20 cellular contexts compared by ENCODE assay signal in genomic region chr7:131600578-131600977, GRCh38. TPM values are rescaled to one million over a fixed set of nuclear protein-coding genes. Genes with fewer than 3 reads are reported as not detected.
DNase-seq lines count a peak whose midpoint lies in the region; ATAC-seq and TF ChIP-seq lines count a peak whose summit lies in the region.
"Had no signal": no experiment of that assay in that cellular context is flagged by ENCODE, and none has a peak within 500 bp of the region (broad histone marks: within the 10 kb centered on the region; RNA-seq: fewer than 3 reads in every experiment).

No MANE protein-coding gene starts in this region.

- no peak overlapping the region; a peak in 1 of 4 replicates for H4K8ac ChIP-seq in IMR-90 (ENCODE audit: low read depth in 2 of 2, low read length in 2 of 2)

- no peak overlapping the region for H4K91ac ChIP-seq in IMR-90 (ENCODE audit: insufficient read depth, low read depth, low read length)

- CTCF ChIA-PET in IMR-90 (lab: Yijun Ruan, JAX) = no interaction called here

- no peak overlapping the region for H3K4me3 ChIP-seq in IMR-90 (ENCODE audit: insufficient read depth, low read depth, low read length)
- H3K4me3 ChIP-seq in gastroesophageal sphincter = no peak overlapping the region
- H3K4me3 ChIP-seq in breast epithelium = no peak overlapping the region
- no peak overlapping the region for H3K4me3 ChIP-seq in hepatocyte
- H3K4me3 ChIP-seq: BLaER1, tibial artery had no signal

- H3K27ac ChIP-seq in IMR-90 (ENCODE audit: insufficient read depth, low read length) = no peak overlapping the region
- peak overlapping the region; percentile 48 for H3K27ac ChIP-seq in cingulate gyrus (ENCODE audit: low read depth, low read length)
- H3K27ac ChIP-seq in gastroesophageal sphincter = no peak overlapping the region
- H3K27ac ChIP-seq in breast epithelium = no peak overlapping the region
- H3K27ac ChIP-seq in hepatocyte = no peak overlapping the region
- H3K27ac ChIP-seq: BLaER1, tibial artery had no signal

- dilution Hi-C loops in IMR-90 (cut with HindIII; ENCODE audit: low sequenced_read_pairs, unreplicated experiment) = no loop called here

- H2AK5ac ChIP-seq in IMR-90 (ENCODE audit: low read depth, low read length) = peak overlapping the region; percentile 30; the same call in 1 of the 2 replicates

- H2BK120ac ChIP-seq in IMR-90 (ENCODE audit: low read depth, low read length) = no peak overlapping the region

- no peak overlapping the region for H2BK20ac ChIP-seq in IMR-90 (ENCODE audit: low read depth, low read length)

- no peak overlapping the region for H3K4me2 ChIP-seq in IMR-90 (ENCODE audit: low read depth, low read length)
- H3K4me2 ChIP-seq in hepatocyte = no peak overlapping the region
- H3K4me2 ChIP-seq: BLaER1 had no signal

- H3K14ac ChIP-seq in IMR-90 (replicated peaks; ENCODE audit: low read depth, low read length) = no peak overlapping the region

- no peaks in the 10 kb centered on the region for H3K9me3 Mint-ChIP-seq in mesothelial cell of epicardium
- H3K9me3 Mint-ChIP-seq: activated CD4-positive, alpha-beta memory T cell treated with anti-CD3 and anti-CD28 coated beads, Interleukin-2, amount 10 ng/mL, durations not matched to agents 7 days and 5 days; activated naive CD8-positive, alpha-beta T cell treated with anti-CD3 and anti-CD28 coated beads, Interleukin-2, amount 10 ng/mL, durations not matched to agents 7 days and 5 days; activated T-cell treated with anti-CD3 and anti-CD28 coated beads, Interleukin-2, amount 50 U/mL, for 4 hours; immature natural killer cell; T-cell had no signal

- H3K9me1 ChIP-seq in IMR-90 (ENCODE audit: insufficient read depth, low read length) = peaks cover 12% of the 10 kb centered on the region; the same call in 1 of the 2 replicates

- H3K9me2 ChIP-seq in hepatocyte (replicated peaks; ENCODE audit: insufficient read depth) = no peaks in the 10 kb centered on the region

- H4K20me1 ChIP-seq in IMR-90 (ENCODE audit: insufficient read depth, low read length) (no peaks in the 10 kb centered on the region), hepatocyte (ENCODE audit: insufficient read depth, poor library complexity, severe bottlenecking) (no peaks in the 10 kb centered on the region)
- H4K20me1 ChIP-seq: BLaER1 had no signal

- no peak overlapping the region for H3K23ac ChIP-seq in IMR-90 (ENCODE audit: low read depth, low read length)

- H3K27me3 ChIP-seq in IMR-90 (ENCODE audit: control insufficient read depth, insufficient read depth, low read length) (no peaks in the 10 kb centered on the region), gastroesophageal sphincter (peaks cover 4% of the 10 kb centered on the region), breast epithelium (no peaks in the 10 kb centered on the region), hepatocyte (no peaks in the 10 kb centered on the region)
- H3K27me3 ChIP-seq: BLaER1 had no signal

- ATAC-seq in IMR-90 (ENCODE audit: low read depth) (peak; percentile 89), gastroesophageal sphincter (no peak)
- ATAC-seq: activated T-cell treated with anti-CD3 and anti-CD28 coated beads, Interleukin-2, amount 50 U/mL, for 4 hours; T-cell had no signal

- no peaks in the 10 kb centered on the region for H3K36me3 Mint-ChIP-seq in mesothelial cell of epicardium
- H3K36me3 Mint-ChIP-seq: activated naive CD8-positive, alpha-beta T cell treated with anti-CD3 and anti-CD28 coated beads, Interleukin-2, amount 10 ng/mL, durations not matched to agents 7 days and 5 days; immature natural killer cell; T-cell had no signal

- TF ChIP-seq RAD21 in IMR-90 (IDR thresholded peaks at IDR 0.05; ENCODE audit: low read length) = no peak

- no peaks in the 10 kb centered on the region for H3K79me2 ChIP-seq in hepatocyte

- H2AFZ ChIP-seq in IMR-90 (replicated peaks; ENCODE audit: low read length, poor library complexity) (no peak overlapping the region), hepatocyte (no peak overlapping the region)

- H3K36me3 ChIP-seq in IMR-90 (ENCODE audit: control insufficient read depth, insufficient read depth, low read length) (no peaks in the 10 kb centered on the region), gastroesophageal sphincter (no peaks in the 10 kb centered on the region), breast epithelium (no peaks in the 10 kb centered on the region), hepatocyte (replicated peaks; ENCODE audit: insufficient read depth, low read depth) (no peaks in the 10 kb centered on the region)
- H3K36me3 ChIP-seq: BLaER1, tibial artery had no signal

- peak overlapping the region; percentile 9; the same call in 1 of the 2 replicates for H3K4ac ChIP-seq in IMR-90 (ENCODE audit: low read depth, low read length)

- no peak overlapping the region for H3K56ac ChIP-seq in IMR-90 (ENCODE audit: extremely low read depth, insufficient read depth, low read length)

- H3K18ac ChIP-seq in IMR-90 (ENCODE audit: low read depth, low read length) = no peak overlapping the region

- H3K79me1 ChIP-seq in IMR-90 (ENCODE audit: low read depth in 1 of 2, low read length in 2 of 2) = no peaks in the 10 kb centered on the region

- TF ChIP-seq CTCF in IMR-90 (conservative IDR thresholded peaks at IDR 0.05; ENCODE audit: low read depth, low read length) = no peak
- no peak for TF ChIP-seq CTCF in mesothelial cell of epicardium (IDR thresholded peaks at IDR 0.05; ENCODE audit: unreplicated experiment)
- TF ChIP-seq CTCF in gastroesophageal sphincter (IDR thresholded peaks at IDR 0.05) = no peak
- no peak for TF ChIP-seq CTCF in breast epithelium (IDR thresholded peaks at IDR 0.05)
- TF ChIP-seq CTCF in hepatocyte (IDR thresholded peaks at IDR 0.05; ENCODE audit: poor library complexity) = no peak

- intact Hi-C loops in IMR-90 (cut with micrococcal nuclease) = no loop called here
- intact Hi-C loops in breast epithelium (cut with DNase I; ENCODE audit: low total_unique reads) = loop anchor here (5.0 kb wide), 1 partner anchor 1528 kb away; the partner anchor contains the start of gene KLHDC10

- in situ Hi-C loops in IMR-90 (cut with MboI; ENCODE audit: low sequenced_read_pairs) = no loop called here

- peak overlapping the region; percentile 88 for H3K27ac Mint-ChIP-seq in mesothelial cell of epicardium
- H3K27ac Mint-ChIP-seq: activated CD4-positive, alpha-beta memory T cell treated with anti-CD3 and anti-CD28 coated beads, Interleukin-2, amount 10 ng/mL, durations not matched to agents 7 days and 5 days; activated naive CD8-positive, alpha-beta T cell treated with anti-CD3 and anti-CD28 coated beads, Interleukin-2, amount 10 ng/mL, durations not matched to agents 7 days and 5 days; immature natural killer cell; T-cell had no signal

- H2AK9ac ChIP-seq in IMR-90 (replicated peaks; ENCODE audit: low read depth, low read length, poor library complexity) = no peak overlapping the region

- no peak overlapping the region for H2BK15ac ChIP-seq in IMR-90 (ENCODE audit: low read depth, low read length)

- WGBS in IMR-90 (ENCODE audit: extremely low coverage in 2 of 2, insufficient read length in 1 of 2), 2 experiments = 0% methylated on average over 1 of the region's 4 CpGs; no CpG with 5 or more reads in 1 of the 2 experiments
- 6 to 8% methylated on average over 2 to 3 of the region's 4 CpGs for WGBS in gastroesophageal sphincter (ENCODE audit: low coverage in 1 of 2), 2 donors
- WGBS in hepatocyte (ENCODE audit: low lambda C conversion rate, missing lambda C conversion rate) = 51% methylated on average over 4 of the region's 4 CpGs

- DNase-seq in Ammon's horn (ENCODE audit: low spot score) (peak; percentile 52), IMR-90 (peak; percentile 72), mesothelial cell of epicardium (ENCODE audit: low spot score in 2 of 2, unreplicated experiment in 2 of 2) (no peak), breast epithelium (ENCODE audit: low spot score in 2 of 2) (no peak), RKO (ENCODE audit: low spot score) (no peak), hepatocyte (ENCODE audit: low spot score) (no peak)
- DNase-seq: activated CD4-positive, alpha-beta memory T cell treated with anti-CD3 and anti-CD28 coated beads, Interleukin-2, amount 10 ng/mL, durations not matched to agents 7 days and 5 days; activated naive CD8-positive, alpha-beta T cell treated with anti-CD3 and anti-CD28 coated beads, Interleukin-2, amount 10 ng/mL, durations not matched to agents 7 days and 5 days; activated T-cell treated with anti-CD3 and anti-CD28 coated beads, Interleukin-2, amount 50 U/mL, for 4 hours; DMS79 treated with DMSO at 0.1 percent for 48 hours; immature natural killer cell; mesenchymal stem cell; NCI-H1436 treated with DMSO at 0.1 percent for 48 hours; NCI-H2227 treated with DMSO at 0.1 percent for 48 hours; stimulated activated CD4-positive, alpha-beta T cell treated with anti-CD3 and anti-CD28 coated beads, Interleukin-4, amount 100 ng/mL, for 24 hours; T-cell; tibial artery had no signal

- H4K5ac ChIP-seq in IMR-90 (ENCODE audit: low read depth, low read length) = no peak overlapping the region

- no peaks in the 10 kb centered on the region for H3K27me3 Mint-ChIP-seq in mesothelial cell of epicardium (ENCODE audit: low read depth)

- H3K4me1 ChIP-seq in IMR-90 (ENCODE audit: control insufficient read depth, insufficient read depth, low read length) = peaks cover 7% of the 10 kb centered on the region; the same call in 1 of the 2 replicates
- no peaks in the 10 kb centered on the region for H3K4me1 ChIP-seq in gastroesophageal sphincter
- H3K4me1 ChIP-seq in breast epithelium = no peaks in the 10 kb centered on the region
- H3K4me1 ChIP-seq in hepatocyte (ENCODE audit: insufficient read depth) = peaks cover 4% of the 10 kb centered on the region
- H3K4me1 ChIP-seq: BLaER1, tibial artery had no signal

- POLR2A ChIA-PET in IMR-90 (lab: Charles Lee; ENCODE audit: unreplicated experiment) = no interaction called here

- H2BK5ac ChIP-seq in IMR-90 (ENCODE audit: low read depth, low read length, poor library complexity, severe bottlenecking) = no peak overlapping the region

- H3K4me3 Mint-ChIP-seq in mesothelial cell of epicardium = no peak overlapping the region
- H3K4me3 Mint-ChIP-seq: activated CD4-positive, alpha-beta memory T cell treated with anti-CD3 and anti-CD28 coated beads, Interleukin-2, amount 10 ng/mL, durations not matched to agents 7 days and 5 days; activated naive CD8-positive, alpha-beta T cell treated with anti-CD3 and anti-CD28 coated beads, Interleukin-2, amount 10 ng/mL, durations not matched to agents 7 days and 5 days; activated T-cell treated with anti-CD3 and anti-CD28 coated beads, Interleukin-2, amount 50 U/mL, for 4 hours; immature natural killer cell; T-cell had no signal

- H3K9me3 ChIP-seq in IMR-90 (ENCODE audit: control insufficient read depth, insufficient read depth, low read length) = no peaks in the 10 kb centered on the region
- no peaks in the 10 kb centered on the region for H3K9me3 ChIP-seq in gastroesophageal sphincter
- no peaks in the 10 kb centered on the region for H3K9me3 ChIP-seq in breast epithelium
- H3K9me3 ChIP-seq in hepatocyte (ENCODE audit: low read depth) = no peaks in the 10 kb centered on the region
- H3K9me3 ChIP-seq: BLaER1, tibial artery had no signal

- TF ChIP-seq POLR2A in IMR-90 (IDR thresholded peaks at IDR 0.05; ENCODE audit: low read depth, low read length) = no peak
- TF ChIP-seq POLR2A in gastroesophageal sphincter (IDR thresholded peaks at IDR 0.05) = no peak
- TF ChIP-seq POLR2A in breast epithelium (IDR thresholded peaks at IDR 0.05) = no peak

- TF ChIP-seq EP300 in gastroesophageal sphincter (IDR thresholded peaks at IDR 0.05) = no peak

- peaks cover 42% of the 10 kb centered on the region for H3K4me1 Mint-ChIP-seq in mesothelial cell of epicardium
- H3K4me1 Mint-ChIP-seq: activated CD4-positive, alpha-beta memory T cell treated with anti-CD3 and anti-CD28 coated beads, Interleukin-2, amount 10 ng/mL, durations not matched to agents 7 days and 5 days; activated naive CD8-positive, alpha-beta T cell treated with anti-CD3 and anti-CD28 coated beads, Interleukin-2, amount 10 ng/mL, durations not matched to agents 7 days and 5 days; T-cell had no signal

- BruUV-seq in IMR-90 (replicated peaks; lab: Mats Ljungman, UMichigan) = no TSS peak

- H3K9ac ChIP-seq in IMR-90 (ENCODE audit: low read depth, low read length) = no peak overlapping the region
- H3K9ac ChIP-seq: BLaER1 had no signal

RNA-seq across cellular contexts. Expression of gene PODXL, which starts 44.1 kb away (rescaled TPM):
- total RNA-seq in IMR-90 (2012; rRNA removed) (1.3 and 1.4 TPM in 2 replicates), mesothelial cell of epicardium (213 to 245 TPM (median 216 TPM) in 3 replicates), gastroesophageal sphincter (10 to 100 TPM; 13.2 to 40.2 (median 26.6) TPM), breast epithelium (10 to 100 TPM; 20.3 to 55.6 (median 33.1) TPM), hepatocyte (52.8 and 77.3 TPM in 2 replicates)
- polyA plus RNA-seq in IMR-90 (2012; rRNA removed) (3.8 and 4.2 TPM in 2 replicates), hepatocyte (84.1 and 99.2 TPM in 2 replicates)
- 1.9 and 2.1 TPM in 2 replicates for polyA plus RNA-seq in IMR-90 (2012; cell fraction: cytosol; rRNA removed)
- polyA plus RNA-seq in IMR-90 (2012; cell fraction: nucleus; rRNA removed; ENCODE audit: low replicate concordance) = 6.7 and 7.8 TPM in 2 replicates

Comparison
In these comparisons a context has a peak if more than half of its experiments do, and no peak if none do; other contexts are left out.
1. DNase-seq: peak in Ammon's horn (single experiment) and IMR-90 (single experiment); none in mesothelial cell of epicardium (0 of 2), breast epithelium (0 of 2), RKO (single experiment) and hepatocyte (single experiment).